7 cellular contexts compared by ENCODE assay signal in the genomic region with DNA sequence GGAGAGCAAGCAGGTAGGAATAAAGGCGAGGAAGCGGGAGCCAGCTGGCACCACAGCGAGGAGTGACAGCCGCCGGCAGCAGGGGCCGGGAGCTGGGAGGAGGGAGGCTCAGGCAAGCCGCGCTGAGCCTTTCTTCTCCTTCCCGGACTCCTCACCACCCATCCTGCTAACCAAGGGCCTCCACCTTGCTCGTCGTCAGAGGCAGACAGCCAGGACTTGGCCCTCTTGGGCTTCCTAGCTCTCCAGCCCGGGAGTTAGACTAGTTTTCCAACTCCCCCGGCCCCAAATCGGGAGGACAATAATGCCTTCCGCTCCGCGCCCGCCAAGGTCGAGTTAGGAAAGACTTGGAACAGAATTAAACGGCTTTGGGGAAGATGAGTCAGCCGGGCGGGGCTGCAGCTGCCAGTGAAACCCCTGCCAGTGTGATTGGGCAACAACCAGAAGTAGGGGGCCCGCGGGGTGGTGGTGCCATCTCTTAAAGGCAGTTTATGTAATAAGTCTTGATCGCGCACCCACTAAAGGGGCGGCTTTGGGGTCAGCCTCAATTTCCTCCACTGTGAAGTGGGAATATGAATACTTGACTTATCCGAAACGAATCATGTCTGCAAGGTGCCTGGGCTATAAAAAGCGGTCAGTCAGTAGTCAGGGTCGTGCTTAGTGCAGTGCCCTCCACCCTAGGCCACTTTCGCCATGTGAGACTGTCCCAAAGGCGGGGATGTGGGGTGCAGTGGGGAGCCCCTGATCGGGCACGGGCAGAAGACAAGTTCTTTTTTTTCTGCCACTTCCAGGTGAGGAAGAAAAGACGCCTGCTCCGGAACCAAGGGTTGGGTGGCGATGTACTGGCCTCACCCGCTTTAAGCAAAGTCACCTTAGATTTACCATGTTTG. TPM values are rescaled to one million over a fixed set of nuclear protein-coding genes. Genes with fewer than 3 reads are reported as not detected.
DNase-seq lines count a peak whose midpoint lies in the region; ATAC-seq, FAIRE-seq and TF ChIP-seq lines count a peak whose summit lies in the region.

No MANE protein-coding gene starts in this region.

- peak overlapping the region in 2 of 4 donors; percentile 29 to 38 for H3K4me3 ChIP-seq in pancreas

- peak overlapping the region; percentile 36 to 84 for H3K27ac Mint-ChIP-seq in activated naive CD4-positive, alpha-beta T cell treated with anti-CD3 and anti-CD28 coated beads, Interleukin-2, amount 50 U/mL, for 72 hours

- H3K36me3 Mint-ChIP-seq in activated naive CD4-positive, alpha-beta T cell treated with anti-CD3 and anti-CD28 coated beads, Interleukin-2, amount 50 U/mL, for 72 hours, result no peaks in the 10 kb centered on the region

- no peaks in the 10 kb centered on the region for H3K9me3 Mint-ChIP-seq in activated naive CD4-positive, alpha-beta T cell treated with anti-CD3 and anti-CD28 coated beads, Interleukin-2, amount 50 U/mL, for 72 hours

- WGBS in pancreas, 2 donors, result 16 to 25% methylated on average over 37 to 39 of the region's 39 CpGs

- no peaks in the 10 kb centered on the region for H3K4me1 ChIP-seq in pancreas

- ATAC-seq in GM19438 (IDR thresholded peaks at IDR 0.05; ENCODE audit: low read depth, unreplicated experiment) (peak; percentile 18), Right ventricle myocardium inferior (peak; percentile 54), pancreas (peak; percentile 49 to 72 (median 52)), GM19395 (IDR thresholded peaks at IDR 0.05; ENCODE audit: unreplicated experiment) (no peak)
- peak; percentile 4 to 28 for ATAC-seq in activated naive CD4-positive, alpha-beta T cell treated with anti-CD3 and anti-CD28 coated beads, Interleukin-2, amount 50 U/mL, for 72 hours

- H3K27me3 ChIP-seq in pancreas, result peaks cover 0 to 15% (median 0%) of the 10 kb centered on the region in 4 donors

- FAIRE-seq in pancreas (lab: Jason Lieb, UNC) (no peak), frontal cortex (lab: Jason Lieb, UNC) (no peak)

- no peak for TF ChIP-seq CTCF in pancreas (IDR thresholded peaks at IDR 0.05)

- no peaks in the 10 kb centered on the region for H3K9me3 ChIP-seq in pancreas

- DNase-seq in NCI-H345 (lab: John Stamatoyannopoulos, UW) (peak; percentile 52), Right ventricle myocardium inferior (ENCODE audit: missing footprints) (peak; percentile 74), pancreas (peak; percentile 16 to 74 (median 52)), frontal cortex (ENCODE audit: low spot score in 2 of 2) (no peak)
- DNase-seq in activated naive CD4-positive, alpha-beta T cell treated with anti-CD3 and anti-CD28 coated beads, Interleukin-2, amount 50 U/mL, for 72 hours (ENCODE audit: low spot score in 2 of 2), result no peak

- H3K36me3 ChIP-seq in pancreas, result no peaks in the 10 kb centered on the region

- intact Hi-C loops in Right ventricle myocardium inferior (cut with DNase I) (no loop called here), pancreas (cut with DNase I) (no loop called here)

- peak overlapping the region in 3 of 4 donors; percentile 28 to 55 (median 42) for H3K27ac ChIP-seq in pancreas

RNA-seq across cellular contexts. Expression of a gene that starts 6.7 kb away (rescaled TPM):
- total RNA-seq in activated naive CD4-positive, alpha-beta T cell treated with anti-CD3 and anti-CD28 coated beads, Interleukin-2, amount 50 U/mL, for 72 hours, result 100 to 1,000 TPM in 1 of 2 donors, 10 to 100 TPM in 1; 86.3 to 116 TPM
- total RNA-seq in Right ventricle myocardium inferior (116 TPM), pancreas (10 to 100 TPM; 26.8 to 54.1 (median 40.2) TPM), frontal cortex (31.0 TPM)
- polyA plus RNA-seq in pancreas, result 10 to 100 TPM; 29.4 to 54.7 TPM

RNA-seq across cellular contexts. Expression of a gene that starts 18.2 kb away (rescaled TPM):
- total RNA-seq in activated naive CD4-positive, alpha-beta T cell treated with anti-CD3 and anti-CD28 coated beads, Interleukin-2, amount 50 U/mL, for 72 hours, result 1 to 10 TPM in 1 of 2 donors, under 1 TPM in 1; 0.80 to 1.7 TPM
- total RNA-seq in Right ventricle myocardium inferior, result 0.62 TPM
- total RNA-seq in pancreas, result 1 to 10 TPM in 2 of 6 donors, under 1 TPM in 4; 0.31 to 1.2 (median 0.61) TPM
- 1 to 10 TPM; 2.2 to 3.3 TPM for polyA plus RNA-seq in pancreas
- 0.41 TPM for total RNA-seq in frontal cortex

RNA-seq across cellular contexts. Expression of a gene that starts 18.4 kb away (rescaled TPM):
- 100 to 1,000 TPM; 119 to 152 TPM for total RNA-seq in activated naive CD4-positive, alpha-beta T cell treated with anti-CD3 and anti-CD28 coated beads, Interleukin-2, amount 50 U/mL, for 72 hours
- total RNA-seq in Right ventricle myocardium inferior, result 36.9 TPM
- total RNA-seq in pancreas, result 10 to 100 TPM; 17.0 to 38.2 (median 24.3) TPM
- polyA plus RNA-seq in pancreas, result 1 to 10 TPM; 6.1 to 6.8 TPM
- 13.9 TPM for total RNA-seq in frontal cortex

Comparison
In these comparisons a context has a peak if more than half of its experiments do, and no peak if none do; other contexts are left out.
1. DNase-seq: peak in NCI-H345 (single experiment), Right ventricle myocardium inferior (single experiment) and pancreas (6 of 6); none in activated naive CD4-positive, alpha-beta T cell treated with anti-CD3 and anti-CD28 coated beads, Interleukin-2, amount 50 U/mL, for 72 hours (0 of 2) and frontal cortex (0 of 2).